Comparison of ENCODE assay signal across 9 cellular contexts in genomic region chr22:40107244-40107643, GRCh38.
A peak's percentile ranks its signal among the peaks of the same experiment; 100 is the strongest.
DNase-seq lines count a peak whose midpoint lies in the region; ATAC-seq and TF ChIP-seq lines count a peak whose summit lies in the region.
"Had no signal": no experiment of that assay in that cellular context is flagged by ENCODE, and none has a peak within 500 bp of the region (broad histone marks: within the 10 kb centered on the region; RNA-seq: fewer than 3 reads in every experiment).

No MANE protein-coding gene starts in this region.

- H3K9ac ChIP-seq in skeletal muscle tissue (ENCODE audit: low read depth in 1 of 3, low read length in 3 of 3), result peak overlapping the region in 2 of 3 donors; percentile 41 to 65

- CTCF ChIA-PET in RWPE1 (lab: Yijun Ruan, JAX), result interaction anchor here (0.6 kb wide), 1 partner anchor 51 kb away, joined by 3 read pairs; no protein-coding TSS in a partner anchor

- H3K4me3 ChIP-seq in fibroblast of the aortic adventitia (ENCODE audit: low read depth, low read length) (peak overlapping the region; percentile 50), skeletal muscle tissue (ENCODE audit: low read length in 3 of 3) (peak overlapping the region in 1 of 3 donors; percentile 64), H7 (ENCODE audit: insufficient read depth, low read depth, low read length) (no peak overlapping the region)

- in situ Hi-C loops in GM13976 (cut with MboI; ENCODE audit: low sequenced_read_pairs, unreplicated experiment), result no loop called here

- no peaks in the 10 kb centered on the region for H3K9me3 ChIP-seq in skeletal muscle tissue (ENCODE audit: control insufficient read depth in 3 of 3, low read length in 3 of 3)

- H3K27ac ChIP-seq in RWPE1 (no peak overlapping the region), skeletal muscle tissue (ENCODE audit: low read depth, low read length) (peak overlapping the region; percentile 51)

- ATAC-seq in GM18858 (IDR thresholded peaks at IDR 0.05; ENCODE audit: unreplicated experiment), result no peak

- DNase-seq in GM13976 (ENCODE audit: low spot score) (peak; percentile 55), RWPE1 (ENCODE audit: low spot score) (peak; percentile 14), fibroblast of the aortic adventitia (ENCODE audit: low read depth) (peak; percentile 33), H7 (no peak), NCI-H1092 (lab: John Stamatoyannopoulos, UW) (no peak), DMS 273 (lab: John Stamatoyannopoulos, UW; ENCODE audit: unreplicated experiment) (no peak)
- DNase-seq: left cardiac atrium had no signal

- H3K27me3 ChIP-seq in skeletal muscle tissue (ENCODE audit: control insufficient read depth in 3 of 3, insufficient read depth in 3 of 3, low read length in 3 of 3) (no peaks in the 10 kb centered on the region), H7 (ENCODE audit: control insufficient read depth, insufficient read depth, low read length) (no peaks in the 10 kb centered on the region)

- POLR2A ChIA-PET in RWPE1 (lab: Yijun Ruan, JAX; ENCODE audit: low non-redundant PET), result no interaction called here

- H3K36me3 ChIP-seq in skeletal muscle tissue (ENCODE audit: control insufficient read depth in 3 of 3, insufficient read depth in 3 of 3, low read length in 3 of 3) (no peaks in the 10 kb centered on the region), H7 (replicated peaks; ENCODE audit: control insufficient read depth, insufficient read depth, low read length) (no peaks in the 10 kb centered on the region)

- peaks cover 11 to 20% (median 19%) of the 10 kb centered on the region in 3 donors for H3K4me1 ChIP-seq in skeletal muscle tissue (ENCODE audit: control insufficient read depth in 3 of 3, insufficient read depth in 3 of 3, low read length in 3 of 3)

- TF ChIP-seq CTCF in GM13976 (IDR thresholded peaks at IDR 0.05; ENCODE audit: borderline replicate concordance, control extremely low read depth, extremely low read depth, insufficient read depth, missing control alignments), result no peak
- no peak for TF ChIP-seq CTCF in RWPE1 (conservative IDR thresholded peaks at IDR 0.05; ENCODE audit: low read depth)
- TF ChIP-seq CTCF in fibroblast of the aortic adventitia (IDR thresholded peaks at IDR 0.05; ENCODE audit: insufficient read depth, low read length), result no peak

Comparison
In these comparisons a context has a peak if more than half of its experiments do, and no peak if none do; other contexts are left out.
1. DNase-seq: peak in GM13976 (single experiment), RWPE1 (single experiment) and fibroblast of the aortic adventitia (single experiment); none in H7 (single experiment), NCI-H1092 (single experiment) and DMS 273 (single experiment).